In the genomic region with DNA sequence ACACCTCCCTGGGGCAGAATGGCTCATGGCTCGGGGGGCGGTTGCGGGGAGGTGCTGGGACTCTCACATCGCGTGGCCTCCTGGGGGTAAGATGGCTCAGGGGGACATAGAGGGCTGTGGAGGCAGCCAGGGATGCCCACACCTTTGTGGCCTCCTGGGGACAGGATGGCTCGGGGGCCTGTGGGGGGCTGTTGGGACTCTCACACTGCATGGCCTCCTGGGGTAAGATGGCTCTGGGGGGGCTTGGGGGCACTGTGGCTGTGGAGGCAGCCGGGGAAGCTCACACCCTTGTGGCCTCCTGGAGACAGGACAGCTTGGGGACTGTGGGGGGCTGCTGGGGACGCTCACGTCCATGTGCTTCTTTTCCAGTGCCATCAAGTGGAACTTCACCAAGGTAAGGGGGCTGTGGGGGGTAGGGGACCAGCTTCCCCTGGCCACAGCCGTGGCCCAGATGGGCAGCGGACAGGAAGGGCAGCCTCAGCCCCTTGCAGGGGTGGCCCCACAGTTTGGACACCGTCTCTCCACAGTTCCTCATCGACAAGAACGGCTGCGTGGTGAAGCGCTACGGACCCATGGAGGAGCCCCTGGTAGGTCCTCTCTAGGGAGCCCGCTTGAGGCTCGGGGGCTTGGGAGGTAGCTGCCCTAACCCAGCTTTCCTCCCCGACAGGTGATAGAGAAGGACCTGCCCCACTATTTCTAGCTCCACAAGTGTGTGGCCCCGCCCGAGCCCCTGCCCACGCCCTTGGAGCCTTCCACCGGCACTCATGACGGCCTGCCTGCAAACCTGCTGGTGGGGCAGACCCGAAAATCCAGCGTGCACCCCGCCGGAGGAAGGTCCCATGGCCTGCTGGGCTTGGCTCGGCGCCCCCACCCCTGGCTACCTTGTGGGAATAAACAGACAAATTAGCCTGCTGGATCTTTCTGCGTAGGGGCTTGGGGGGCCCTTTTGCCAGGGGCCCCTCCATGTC, we compare ENCODE assay signal across 10 cellular contexts. TPM values are rescaled to one million over a fixed set of nuclear protein-coding genes. Genes with fewer than 3 reads are reported as not detected.
A peak's percentile ranks its signal among the peaks of the same experiment; 100 is the strongest.
DNase-seq lines count a peak whose midpoint lies in the region; ATAC-seq and TF ChIP-seq lines count a peak whose summit lies in the region.
"Had no signal": no experiment of that assay in that cellular context is flagged by ENCODE, and none has a peak within 500 bp of the region (broad histone marks: within the 10 kb centered on the region; RNA-seq: fewer than 3 reads in every experiment).

No MANE protein-coding gene starts in this region.

- H3K27me3 Mint-ChIP-seq in activated naive CD4-positive, alpha-beta T cell treated with anti-CD3 and anti-CD28 coated beads, Interleukin-2, amount 10 ng/mL, durations not matched to agents 7 days and 5 days = no peaks in the 10 kb centered on the region
- H3K27me3 Mint-ChIP-seq in activated T-helper 17 cell treated with anti-CD3 and anti-CD28 coated beads, Interleukin-2, amount 50 U/mL, for 72 hours = no peaks in the 10 kb centered on the region
- H3K27me3 Mint-ChIP-seq in glutamatergic neuron (ENCODE audit: unreplicated experiment) = no peaks in the 10 kb centered on the region

- peak overlapping the region; percentile 95 to 98 for H3K4me3 ChIP-seq in tibial artery
- H3K4me3 ChIP-seq in uterus = no peak overlapping the region

- TF ChIP-seq POLR2A in uterus (IDR thresholded peaks at IDR 0.05) = no peak

- H3K36me3 Mint-ChIP-seq in activated naive CD4-positive, alpha-beta T cell treated with anti-CD3 and anti-CD28 coated beads, Interleukin-2, amount 10 ng/mL, durations not matched to agents 7 days and 5 days = peaks cover 7% of the 10 kb centered on the region
- peaks cover 34% of the 10 kb centered on the region for H3K36me3 Mint-ChIP-seq in activated T-helper 17 cell treated with anti-CD3 and anti-CD28 coated beads, Interleukin-2, amount 50 U/mL, for 72 hours (ENCODE audit: low read depth)
- no peaks in the 10 kb centered on the region for H3K36me3 Mint-ChIP-seq in glutamatergic neuron (ENCODE audit: unreplicated experiment)

- peak overlapping the region; percentile 99 to 100 for H3K27ac ChIP-seq in tibial artery
- no peak overlapping the region for H3K27ac ChIP-seq in uterus

- no peak for TF ChIP-seq CTCF in glutamatergic neuron (IDR thresholded peaks at IDR 0.05; ENCODE audit: partially characterized antibody, unreplicated experiment)
- TF ChIP-seq CTCF in tibial artery (IDR thresholded peaks at IDR 0.05) = no peak
- no peak for TF ChIP-seq CTCF in uterus (IDR thresholded peaks at IDR 0.05)

- peaks cover 40% of the 10 kb centered on the region for H3K4me1 Mint-ChIP-seq in activated naive CD4-positive, alpha-beta T cell treated with anti-CD3 and anti-CD28 coated beads, Interleukin-2, amount 10 ng/mL, durations not matched to agents 7 days and 5 days
- peaks cover 4% of the 10 kb centered on the region for H3K4me1 Mint-ChIP-seq in activated T-helper 17 cell treated with anti-CD3 and anti-CD28 coated beads, Interleukin-2, amount 50 U/mL, for 72 hours
- peaks cover 2% of the 10 kb centered on the region for H3K4me1 Mint-ChIP-seq in glutamatergic neuron (ENCODE audit: low read depth, unreplicated experiment)

- peak overlapping the region; percentile 73 for H3K4me3 Mint-ChIP-seq in activated naive CD4-positive, alpha-beta T cell treated with anti-CD3 and anti-CD28 coated beads, Interleukin-2, amount 10 ng/mL, durations not matched to agents 7 days and 5 days
- H3K4me3 Mint-ChIP-seq in activated T-helper 17 cell treated with anti-CD3 and anti-CD28 coated beads, Interleukin-2, amount 50 U/mL, for 72 hours = peak overlapping the region; percentile 56
- peak overlapping the region; percentile 68 for H3K4me3 Mint-ChIP-seq in glutamatergic neuron (ENCODE audit: unreplicated experiment)

- intact Hi-C loops in tibial artery (cut with DNase I; ENCODE audit: low total_unique reads) (loop anchor here (10.0 kb wide), 1 partner anchor 181 kb away; the partner anchor contains the start of gene ARID3A), uterus (cut with DNase I; ENCODE audit: low total_unique reads) (loop anchor here (10.0 kb wide), 1 partner anchor 181 kb away; the partner anchor contains the start of gene ARID3A)

- H3K27ac Mint-ChIP-seq in activated naive CD4-positive, alpha-beta T cell treated with anti-CD3 and anti-CD28 coated beads, Interleukin-2, amount 10 ng/mL, durations not matched to agents 7 days and 5 days = peak overlapping the region; percentile 37
- H3K27ac Mint-ChIP-seq in activated T-helper 17 cell treated with anti-CD3 and anti-CD28 coated beads, Interleukin-2, amount 50 U/mL, for 72 hours = peak overlapping the region; percentile 62
- H3K27ac Mint-ChIP-seq in glutamatergic neuron (ENCODE audit: unreplicated experiment) = no peak overlapping the region

- DNase-seq in activated naive CD4-positive, alpha-beta T cell treated with anti-CD3 and anti-CD28 coated beads, Interleukin-2, amount 10 ng/mL, durations not matched to agents 7 days and 5 days = no peak
- no peak for DNase-seq in activated naive CD4-positive, alpha-beta T cell treated with Interleukin-2 at 50 U/mL for 16 hours
- DNase-seq in glutamatergic neuron (no peak), tibial artery (no peak), uterus (no peak)
- DNase-seq: cerebellar nuclear complex, NCI-H187 treated with DMSO at 0.1 percent for 48 hours had no signal

- H3K9me3 Mint-ChIP-seq in activated naive CD4-positive, alpha-beta T cell treated with anti-CD3 and anti-CD28 coated beads, Interleukin-2, amount 10 ng/mL, durations not matched to agents 7 days and 5 days = no peaks in the 10 kb centered on the region
- H3K9me3 Mint-ChIP-seq in activated T-helper 17 cell treated with anti-CD3 and anti-CD28 coated beads, Interleukin-2, amount 50 U/mL, for 72 hours = no peaks in the 10 kb centered on the region
- H3K9me3 Mint-ChIP-seq in glutamatergic neuron (ENCODE audit: unreplicated experiment) = peaks cover 8% of the 10 kb centered on the region

- H3K9me3 ChIP-seq in tibial artery (no peaks in the 10 kb centered on the region), uterus (no peaks in the 10 kb centered on the region)

- H3K36me3 ChIP-seq in tibial artery (peaks cover 32 to 63% (median 60%) of the 10 kb centered on the region in 3 donors), uterus (no peaks in the 10 kb centered on the region)

- CTCF ChIA-PET in activated naive CD4-positive, alpha-beta T cell treated with anti-CD3 and anti-CD28 coated beads, Interleukin-2, amount 10 ng/mL, durations not matched to agents 7 days and 5 days (lab: Charles Lee) = no interaction called here

- no peaks in the 10 kb centered on the region for H3K27me3 ChIP-seq in tibial artery
- H3K27me3 ChIP-seq in uterus = no peaks in the 10 kb centered on the region

- ATAC-seq in activated T-helper 17 cell treated with anti-CD3 and anti-CD28 coated beads, Interleukin-2, amount 50 U/mL, for 72 hours (replicated peaks) = no peak
- ATAC-seq in HG02885 (IDR thresholded peaks at IDR 0.05; ENCODE audit: poor library complexity, unreplicated experiment) (no peak), HG03097 (IDR thresholded peaks at IDR 0.05; ENCODE audit: low FRiP score, unreplicated experiment) (no peak)

- H3K4me1 ChIP-seq in tibial artery = peaks cover 7 to 59% (median 43%) of the 10 kb centered on the region in 4 donors
- peaks cover 15 to 19% of the 10 kb centered on the region in 2 donors for H3K4me1 ChIP-seq in uterus

RNA-seq across cellular contexts. Expression of gene GPX4, which starts 2.4 kb away (rescaled TPM):
- total RNA-seq in activated T-helper 17 cell treated with anti-CD3 and anti-CD28 coated beads, Interleukin-2, amount 50 U/mL, for 72 hours = 100 to 1,000 TPM; 110 to 170 TPM
- 210 TPM for total RNA-seq in glutamatergic neuron (ENCODE audit: unreplicated experiment)
- total RNA-seq in uterus = 100 to 1,000 TPM in 3 of 4 donors, 10 to 100 TPM in 1; 68.2 to 357 (median 163) TPM

RNA-seq across cellular contexts. Expression of gene POLR2E, which starts 11.0 kb away (rescaled TPM):
- total RNA-seq in activated T-helper 17 cell treated with anti-CD3 and anti-CD28 coated beads, Interleukin-2, amount 50 U/mL, for 72 hours = 100 to 1,000 TPM; 155 to 248 TPM
- total RNA-seq in glutamatergic neuron (ENCODE audit: unreplicated experiment) (140 TPM), uterus (100 to 1,000 TPM in 1 of 4 donors, 10 to 100 TPM in 3; 13.6 to 112 (median 59.8) TPM)

RNA-seq across cellular contexts. Expression of gene ARHGAP45, which starts 39.2 kb away (rescaled TPM):
- 100 to 1,000 TPM; 211 to 310 TPM for total RNA-seq in activated T-helper 17 cell treated with anti-CD3 and anti-CD28 coated beads, Interleukin-2, amount 50 U/mL, for 72 hours
- total RNA-seq in glutamatergic neuron (ENCODE audit: unreplicated experiment) (1.7 TPM), uterus (100 to 1,000 TPM in 1 of 4 donors, 1 to 10 TPM in 3; 4.1 to 154 (median 8.6) TPM)

Comparison
In these comparisons a context has a peak if more than half of its experiments do, and no peak if none do; other contexts are left out.
1. H3K27ac ChIP-seq: peak in tibial artery (2 of 2); none in uterus (0 of 2).
2. H3K4me3 ChIP-seq: peak in tibial artery (2 of 2); none in uterus (0 of 2).
3. Peak in every context shown above with its lines, with median percentiles within 50 percentile points of each other: H3K4me3 Mint-ChIP-seq.